Comparison of ENCODE assay signal across 8 cellular contexts in genomic region chr1:8026153-8026975, GRCh38. TPM values are rescaled to one million over a fixed set of nuclear protein-coding genes. Genes with fewer than 3 reads are reported as not detected.
DNase-seq lines count a peak whose midpoint lies in the region; ATAC-seq, FAIRE-seq and TF ChIP-seq lines count a peak whose summit lies in the region.

TSS of gene ERRFI1 (minus strand) at chr1:8026309. CDS start at chr1:8015619, 10,690 bp downstream.

- peak within 1 kb of the TSS; percentile 40; the same call in 1 of the 2 replicates for H3K9ac ChIP-seq in KMS-11

- no peaks in the 10 kb centered on the region for H3K36me3 Mint-ChIP-seq in activated naive CD8-positive, alpha-beta T cell

- H3K79me2 ChIP-seq in KMS-11 (ENCODE audit: insufficient read depth, low read depth) = no peaks in the 10 kb centered on the region

- no peaks in the 10 kb centered on the region; the same call in 1 of the 2 replicates for H3K27me3 ChIP-seq in KMS-11 (ENCODE audit: insufficient read depth, low read depth)

- DNase-seq in D721Med (ENCODE audit: insufficient read length, low spot score) (peak; percentile 41), SK-N-DZ (ENCODE audit: low spot score) (peak; percentile 86), globus pallidus (ENCODE audit: low spot score) (peak; percentile 92), nucleus accumbens (lab: John Stamatoyannopoulos, UW) (peak; percentile 65 to 97 (median 91))

- peak within 1 kb of the TSS; percentile 67 for H3K4me2 ChIP-seq in KMS-11

- ATAC-seq in GM21576 (IDR thresholded peaks at IDR 0.05; ENCODE audit: unreplicated experiment) = peak; percentile 84

- H3K9me3 Mint-ChIP-seq in activated naive CD8-positive, alpha-beta T cell (ENCODE audit: low read depth) = no peaks in the 10 kb centered on the region

- TF ChIP-seq CTCF in D721Med (IDR thresholded peaks at IDR 0.05; ENCODE audit: insufficient read depth, missing control alignments) (no peak), KMS-11 (conservative IDR thresholded peaks at IDR 0.05; ENCODE audit: low read depth, low read length) (no peak), subcutaneous adipose tissue (IDR thresholded peaks at IDR 0.05; ENCODE audit: low read depth) (no peak)

- H2AFZ ChIP-seq in KMS-11 (ENCODE audit: low read depth) = peak within 1 kb of the TSS; percentile 80

- peak within 1 kb of the TSS; percentile 34 for H3K27ac Mint-ChIP-seq in activated naive CD8-positive, alpha-beta T cell

- no peak within 1 kb of the TSS for H3K27ac ChIP-seq in KMS-11

- no peak for FAIRE-seq in D721Med (lab: Jason Lieb, UNC)

- H3K4me3 Mint-ChIP-seq in activated naive CD8-positive, alpha-beta T cell = peak within 1 kb of the TSS; percentile 91

- peaks cover 11% of the 10 kb centered on the region for H3K27me3 Mint-ChIP-seq in activated naive CD8-positive, alpha-beta T cell

- H3K4me1 ChIP-seq in KMS-11 (ENCODE audit: low read depth, poor library complexity, severe bottlenecking) = peaks cover 8% of the 10 kb centered on the region

- peak within 1 kb of the TSS; percentile 62 for H3K4me3 ChIP-seq in KMS-11 (IDR thresholded peaks at IDR 0.05; ENCODE audit: insufficient read depth, low read depth, low read length)

- no peaks in the 10 kb centered on the region for H4K20me1 ChIP-seq in KMS-11 (ENCODE audit: insufficient read depth)

- H3K4me1 Mint-ChIP-seq in activated naive CD8-positive, alpha-beta T cell (ENCODE audit: low read depth) = peaks cover 10% of the 10 kb centered on the region

- H3K36me3 ChIP-seq in KMS-11 (ENCODE audit: insufficient read depth) = no peaks in the 10 kb centered on the region

RNA-seq across cellular contexts. Expression of gene ERRFI1, which starts in this region (rescaled TPM):
- polyA plus RNA-seq in SK-N-DZ (2014; cell fraction: cytosol; rRNA removed) = 6.2 and 6.5 TPM in 2 replicates
- 4.8 and 7.1 TPM in 2 replicates for polyA plus RNA-seq in SK-N-DZ (2014; cell fraction: nucleus; rRNA removed)
- total RNA-seq in subcutaneous adipose tissue = 100 to 1,000 TPM; 184 to 310 (median 254) TPM

Comparison
In these comparisons a context has a peak if more than half of its experiments do, and no peak if none do; other contexts are left out.
1. DNase-seq: peak in every context shown above with its lines; median percentile 92 in globus pallidus; 91 in nucleus accumbens; 86 in SK-N-DZ; 41 in D721Med.